1 cellular context compared by ENCODE assay signal in genomic region chr1:101371259-101371658, GRCh38.
TF ChIP-seq lines count a peak whose summit lies in the region.

No MANE protein-coding gene starts in this region.

TF ChIP-seq in SK-N-SH treated with all-trans-retinoic acid at 6 μM for 48 hours, 23 proteins besides CTCF, POLR2A, EP300 and RAD21 (continued from another document):
- no peak for TF ChIP-seq CSRNP3 (CRISPR knock-in tag; IDR thresholded peaks at IDR 0.05)
